In genomic region chr1:22749919-22750670, GRCh38 we compare ENCODE assay signal across 8 cellular contexts. TPM values are rescaled to one million over a fixed set of nuclear protein-coding genes. Genes with fewer than 3 reads are reported as not detected.
DNase-seq lines count a peak whose midpoint lies in the region; ATAC-seq and TF ChIP-seq lines count a peak whose summit lies in the region.

No MANE protein-coding gene starts in this region.

- H3F3A ChIP-seq in PC-9 (ENCODE audit: insufficient read depth, low read depth): peaks cover 57% of the 10 kb centered on the region

- no peak overlapping the region for H2AFZ ChIP-seq in PC-9

- H3K27me3 ChIP-seq in PC-9 (ENCODE audit: insufficient read depth, low read depth): no peaks in the 10 kb centered on the region

- H3K9me2 ChIP-seq in PC-9 (ENCODE audit: insufficient read depth): no peaks in the 10 kb centered on the region

- H3K4me1 Mint-ChIP-seq in osteocyte (ENCODE audit: unreplicated experiment): peaks cover 63% of the 10 kb centered on the region
- H3K4me1 Mint-ChIP-seq in activated CD8-positive, alpha-beta memory T cell treated with anti-CD3 and anti-CD28 coated beads, Interleukin-2, amount 10 ng/mL, durations not matched to agents 7 days and 5 days: peaks cover 15% of the 10 kb centered on the region

- no peaks in the 10 kb centered on the region for H3K9me3 Mint-ChIP-seq in osteocyte (ENCODE audit: unreplicated experiment)
- no peaks in the 10 kb centered on the region for H3K9me3 Mint-ChIP-seq in activated CD8-positive, alpha-beta memory T cell treated with anti-CD3 and anti-CD28 coated beads, Interleukin-2, amount 10 ng/mL, durations not matched to agents 7 days and 5 days (ENCODE audit: low read depth)

- H3K27ac Mint-ChIP-seq in osteocyte (ENCODE audit: unreplicated experiment): peak overlapping the region; percentile 99
- no peak overlapping the region for H3K27ac Mint-ChIP-seq in activated CD8-positive, alpha-beta memory T cell treated with anti-CD3 and anti-CD28 coated beads, Interleukin-2, amount 10 ng/mL, durations not matched to agents 7 days and 5 days

- CTCF ChIA-PET in PC-9 (lab: Charles Lee): no interaction called here
- CTCF ChIA-PET in activated CD8-positive, alpha-beta memory T cell treated with anti-CD3 and anti-CD28 coated beads, Interleukin-2, amount 10 ng/mL, durations not matched to agents 7 days and 5 days (lab: Charles Lee): no interaction called here

- H3K36me3 Mint-ChIP-seq in osteocyte (ENCODE audit: unreplicated experiment): no peaks in the 10 kb centered on the region
- no peaks in the 10 kb centered on the region for H3K36me3 Mint-ChIP-seq in activated CD8-positive, alpha-beta memory T cell treated with anti-CD3 and anti-CD28 coated beads, Interleukin-2, amount 10 ng/mL, durations not matched to agents 7 days and 5 days

- POLR2A ChIA-PET in PC-9 (lab: Charles Lee; ENCODE audit: unreplicated experiment): no interaction called here

- BruUV-seq in PC-9 (replicated peaks; lab: Mats Ljungman, UMichigan): TSS peak; percentile 63

- peak; percentile 90 for ATAC-seq in esophagus mucosa
- no peak for ATAC-seq in GM19035 (IDR thresholded peaks at IDR 0.05; ENCODE audit: unreplicated experiment)
- no peak for ATAC-seq in HG02973 (IDR thresholded peaks at IDR 0.05; ENCODE audit: unreplicated experiment)
- no peak for ATAC-seq in activated CD8-positive, alpha-beta memory T cell treated with anti-CD3 and anti-CD28 coated beads, Interleukin-2, amount 10 ng/mL, durations not matched to agents 7 days and 5 days

- peak overlapping the region; percentile 89 for H3K27ac ChIP-seq in PC-9

- peak overlapping the region; percentile 62 for H3K4me2 ChIP-seq in PC-9

- no peaks in the 10 kb centered on the region for H3K79me2 ChIP-seq in PC-9 (ENCODE audit: low read depth)

- peak overlapping the region; percentile 23 for H3K4me3 Mint-ChIP-seq in osteocyte (ENCODE audit: unreplicated experiment)
- H3K4me3 Mint-ChIP-seq in activated CD8-positive, alpha-beta memory T cell treated with anti-CD3 and anti-CD28 coated beads, Interleukin-2, amount 10 ng/mL, durations not matched to agents 7 days and 5 days: no peak overlapping the region

- peaks cover 63% of the 10 kb centered on the region for H3K4me1 ChIP-seq in PC-9 (replicated peaks; ENCODE audit: insufficient read depth)

- TF ChIP-seq CTCF in PC-9 (conservative IDR thresholded peaks at IDR 0.05) (no peak), osteocyte (IDR thresholded peaks at IDR 0.05) (no peak)

- no peaks in the 10 kb centered on the region for H4K20me1 ChIP-seq in PC-9 (ENCODE audit: insufficient read depth)

- H3K36me3 ChIP-seq in PC-9 (ENCODE audit: low read depth): no peaks in the 10 kb centered on the region

- H3K9me3 ChIP-seq in PC-9 (ENCODE audit: insufficient read depth, low read depth): no peaks in the 10 kb centered on the region

- no peaks in the 10 kb centered on the region for H3K27me3 Mint-ChIP-seq in osteocyte (ENCODE audit: unreplicated experiment)
- H3K27me3 Mint-ChIP-seq in activated CD8-positive, alpha-beta memory T cell treated with anti-CD3 and anti-CD28 coated beads, Interleukin-2, amount 10 ng/mL, durations not matched to agents 7 days and 5 days: peaks cover 4% of the 10 kb centered on the region

- H3K4me3 ChIP-seq in PC-9: no peak overlapping the region

- DNase-seq in activated CD4-positive, alpha-beta T cell treated with anti-CD3 and anti-CD28 coated beads for 48 hours: peak; percentile 6
- no peak for DNase-seq in activated CD4-positive, alpha-beta T cell treated with anti-CD3 and anti-CD28 coated beads, Interleukin-2, amount 50 U/mL, for 1 hour
- DNase-seq in PC-9 (peak; percentile 50 to 88), osteocyte (ENCODE audit: extremely low spot score, unreplicated experiment) (no peak)
- DNase-seq in activated CD8-positive, alpha-beta memory T cell treated with anti-CD3 and anti-CD28 coated beads, Interleukin-2, amount 10 ng/mL, durations not matched to agents 7 days and 5 days: no peak

- intact Hi-C loops in PC-9 (cut with micrococcal nuclease; ENCODE audit: unreplicated experiment): loop anchor here (1.0 to 5.0 kb wide), 3 partner anchors 38 to 112 kb away; partner anchors contain the start of gene EPHB2

RNA-seq across cellular contexts. Expression of gene EPHB2, which starts 39.5 kb away (rescaled TPM):
- total RNA-seq in PC-9 (2021) (26.7 and 31.1 TPM in 2 replicates), esophagus mucosa (2.2 TPM), osteocyte (32.5 and 33.6 TPM in 2 replicates)
- total RNA-seq in activated CD8-positive, alpha-beta memory T cell treated with anti-CD3 and anti-CD28 coated beads, Interleukin-2, amount 10 ng/mL, durations not matched to agents 7 days and 5 days: under 1 TPM; 0.09 TPM

Comparison
In these comparisons a context has a peak if more than half of its experiments do, and no peak if none do; other contexts are left out.
1. DNase-seq: peak in activated CD4-positive, alpha-beta T cell treated with anti-CD3 and anti-CD28 coated beads for 48 hours (single experiment) and PC-9 (2 of 2); none in activated CD4-positive, alpha-beta T cell treated with anti-CD3 and anti-CD28 coated beads, Interleukin-2, amount 50 U/mL, for 1 hour (single experiment), osteocyte (single experiment) and activated CD8-positive, alpha-beta memory T cell treated with anti-CD3 and anti-CD28 coated beads, Interleukin-2, amount 10 ng/mL, durations not matched to agents 7 days and 5 days (single experiment).